In the genomic region with DNA sequence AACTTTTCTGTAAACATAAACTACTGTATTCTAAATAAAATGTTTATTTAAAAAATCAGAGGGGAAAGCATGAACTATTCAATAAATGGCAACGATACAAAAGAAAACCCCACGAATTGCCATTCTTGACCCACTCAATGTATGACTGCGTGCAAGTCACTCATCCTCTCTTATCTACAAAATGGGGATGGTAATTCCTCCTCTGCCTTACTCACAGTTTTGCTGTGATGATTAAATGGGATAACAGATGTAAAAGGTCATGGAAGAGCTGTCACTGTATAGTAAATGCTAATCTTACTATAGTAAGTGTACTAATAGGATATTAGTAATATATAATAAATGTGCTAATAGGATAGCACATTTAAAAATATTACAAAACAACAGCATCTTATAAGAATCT, we compare ENCODE assay signal across 27 cellular contexts.
"Had no signal": no experiment of that assay in that cellular context is flagged by ENCODE, and none has a peak within 500 bp of the region (broad histone marks: within the 10 kb centered on the region; RNA-seq: fewer than 3 reads in every experiment).

No MANE protein-coding gene starts in this region.

- H3K27ac ChIP-seq: dorsolateral prefrontal cortex, heart right ventricle, neural progenitor cell, prostate gland, right atrium auricular region, thoracic aorta, tibial nerve, upper lobe of left lung had no signal

- FAIRE-seq: colon, kidney, urothelium cell line had no signal

- H3K9me3 Mint-ChIP-seq: memory B cell; mesothelial cell of epicardium; natural killer cell treated with Interleukin-12 subunit alpha and Interleukin-12 subunit beta and Interleukin-15 and Interleukin-18, amount 100 ng/mL, for 72 hours; neural progenitor cell; stimulated activated memory B cell treated with anti-CD40 and anti-IgM and Interleukin-4, amounts not matched to agents 10 μg/mL and 1 μg/mL and 100 μg/mL, for 72 hours; stimulated activated naive CD8-positive, alpha-beta T cell treated with anti-CD3 and anti-CD28 coated beads, Interleukin-15, Interleukin-2, amounts not matched to agents 100 ng/mL and 50 ng/mL, for 24 hours had no signal

- H2AFZ ChIP-seq: neural progenitor cell had no signal

- H3K4me3 Mint-ChIP-seq: memory B cell; mesothelial cell of epicardium; naive B cell; natural killer cell treated with Interleukin-12 subunit alpha and Interleukin-12 subunit beta and Interleukin-15 and Interleukin-18, amount 100 ng/mL, for 72 hours; neural progenitor cell; stimulated activated memory B cell treated with anti-CD40 and anti-IgM and Interleukin-4, amounts not matched to agents 10 μg/mL and 1 μg/mL and 100 μg/mL, for 72 hours; stimulated activated naive CD8-positive, alpha-beta T cell treated with anti-CD3 and anti-CD28 coated beads, Interleukin-15, Interleukin-2, amounts not matched to agents 100 ng/mL and 50 ng/mL, for 24 hours had no signal

- H3K27ac Mint-ChIP-seq: memory B cell; mesothelial cell of epicardium; natural killer cell treated with Interleukin-12 subunit alpha and Interleukin-12 subunit beta and Interleukin-15 and Interleukin-18, amount 100 ng/mL, for 72 hours; neural progenitor cell; stimulated activated memory B cell treated with anti-CD40 and anti-IgM and Interleukin-4, amounts not matched to agents 10 μg/mL and 1 μg/mL and 100 μg/mL, for 72 hours; stimulated activated naive CD8-positive, alpha-beta T cell treated with anti-CD3 and anti-CD28 coated beads, Interleukin-15, Interleukin-2, amounts not matched to agents 100 ng/mL and 50 ng/mL, for 24 hours had no signal

- H3K27me3 Mint-ChIP-seq: memory B cell; naive B cell; natural killer cell treated with Interleukin-12 subunit alpha and Interleukin-12 subunit beta and Interleukin-15 and Interleukin-18, amount 100 ng/mL, for 72 hours; stimulated activated memory B cell treated with anti-CD40 and anti-IgM and Interleukin-4, amounts not matched to agents 10 μg/mL and 1 μg/mL and 100 μg/mL, for 72 hours; stimulated activated naive CD8-positive, alpha-beta T cell treated with anti-CD3 and anti-CD28 coated beads, Interleukin-15, Interleukin-2, amounts not matched to agents 100 ng/mL and 50 ng/mL, for 24 hours had no signal

- DNase-seq: dorsolateral prefrontal cortex; effector CD4-positive, alpha-beta T cell; foreskin melanocyte; glutamatergic neuron; heart right ventricle; hypothalamus; kidney; mucosa of descending colon; naive B cell; stimulated activated CD4-positive, alpha-beta T cell treated with anti-CD3 and anti-CD28 coated beads, Interleukin-2, amount 100 ng/mL, for 24 hours; stimulated activated CD4-positive, alpha-beta T cell treated with anti-CD3 and anti-CD28 coated beads, Interleukin-4, amount 100 ng/mL, for 24 hours; upper lobe of left lung had no signal

- ATAC-seq: heart right ventricle; left lobe of liver; mucosa of descending colon; natural killer cell treated with Interleukin-12 subunit alpha and Interleukin-12 subunit beta and Interleukin-15 and Interleukin-18, amount 100 ng/mL, for 72 hours; sciatic nerve; stimulated activated memory B cell treated with anti-CD40 and anti-IgM and Interleukin-4, amounts not matched to agents 10 μg/mL and 1 μg/mL and 100 μg/mL, for 72 hours had no signal

- H3K27me3 ChIP-seq: dorsolateral prefrontal cortex, heart right ventricle, neural progenitor cell, right atrium auricular region, tibial nerve, upper lobe of left lung had no signal

- H3K4me2 ChIP-seq: neural progenitor cell had no signal

- H3K9me3 ChIP-seq: heart right ventricle, mucosa of descending colon, prostate gland, right atrium auricular region, thoracic aorta, tibial nerve, upper lobe of left lung had no signal

- H3K36me3 ChIP-seq: heart right ventricle, neural progenitor cell, prostate gland, right atrium auricular region, thoracic aorta, tibial nerve, upper lobe of left lung had no signal

- H3K9ac ChIP-seq: neural progenitor cell had no signal

- H3K4me3 ChIP-seq: dorsolateral prefrontal cortex, heart right ventricle, lung, mucosa of descending colon, neural progenitor cell, prostate gland, right atrium auricular region, thoracic aorta, tibial nerve, upper lobe of left lung had no signal

- H3K36me3 Mint-ChIP-seq: mesothelial cell of epicardium; naive B cell; natural killer cell treated with Interleukin-12 subunit alpha and Interleukin-12 subunit beta and Interleukin-15 and Interleukin-18, amount 100 ng/mL, for 72 hours; neural progenitor cell had no signal

- H3K4me1 ChIP-seq: right atrium auricular region had no signal
